8 cellular contexts compared by ENCODE assay signal in genomic region chr6:167141667-167142432, GRCh38. TPM values are rescaled to one million over a fixed set of nuclear protein-coding genes. Genes with fewer than 3 reads are reported as not detected.
A peak's percentile ranks its signal among the peaks of the same experiment; 100 is the strongest.
DNase-seq lines count a peak whose midpoint lies in the region; ATAC-seq lines count a peak whose summit lies in the region.

No MANE protein-coding gene starts in this region.

- intact Hi-C loops in Right ventricle myocardium inferior (cut with DNase I), result loop anchor here (2.0 kb wide), 1 partner anchor 141 kb away; no protein-coding TSS in a partner anchor
- intact Hi-C loops in cardiac septum (cut with DNase I), result loop anchor here (10.0 kb wide), 1 partner anchor 357 kb away; no protein-coding TSS in a partner anchor
- intact Hi-C loops in Right ventricle myocardium superior (cut with DNase I), result loop anchor here (5.0 kb wide), 1 partner anchor 365 kb away; no protein-coding TSS in a partner anchor

- H3K9me3 Mint-ChIP-seq in activated T-cell treated with anti-CD3 and anti-CD28 coated beads, Interleukin-2, amount 50 U/mL, for 4 hours, result no peaks in the 10 kb centered on the region

- peaks cover 2% of the 10 kb centered on the region for H3K36me3 Mint-ChIP-seq in activated T-cell treated with anti-CD3 and anti-CD28 coated beads, Interleukin-2, amount 50 U/mL, for 4 hours (ENCODE audit: insufficient read depth)

- DNase-seq in Right ventricle myocardium inferior (ENCODE audit: missing footprints) (peak; percentile 75), cardiac septum (ENCODE audit: low spot score) (no peak), NCI-H748 (lab: John Stamatoyannopoulos, UW; ENCODE audit: unreplicated experiment) (peak; percentile 64), Right ventricle myocardium superior (peak; percentile 68), retina (peak; percentile 70)
- DNase-seq in activated T-cell treated with anti-CD3 and anti-CD28 coated beads, Interleukin-2, amount 50 U/mL, for 4 hours, result peak; percentile 52

- peaks cover 33% of the 10 kb centered on the region for H3K4me1 Mint-ChIP-seq in activated T-cell treated with anti-CD3 and anti-CD28 coated beads, Interleukin-2, amount 50 U/mL, for 4 hours (ENCODE audit: low read depth)

- peak; percentile 74 for ATAC-seq in Right ventricle myocardium inferior
- ATAC-seq in HG02973 (IDR thresholded peaks at IDR 0.05; ENCODE audit: unreplicated experiment), result peak; percentile 57
- ATAC-seq in activated T-cell treated with anti-CD3 and anti-CD28 coated beads, Interleukin-2, amount 50 U/mL, for 4 hours, result peak; percentile 77 to 86
- ATAC-seq in Right ventricle myocardium superior (ENCODE audit: poor library complexity), result peak; percentile 95
- ATAC-seq in GM18861 (IDR thresholded peaks at IDR 0.05; ENCODE audit: unreplicated experiment), result no peak

- H3K27me3 Mint-ChIP-seq in activated T-cell treated with anti-CD3 and anti-CD28 coated beads, Interleukin-2, amount 50 U/mL, for 4 hours (ENCODE audit: low read depth), result peaks cover 6% of the 10 kb centered on the region

- H3K4me3 Mint-ChIP-seq in activated T-cell treated with anti-CD3 and anti-CD28 coated beads, Interleukin-2, amount 50 U/mL, for 4 hours, result no peak overlapping the region

RNA-seq across cellular contexts. Expression of gene GPR31, which starts 15.9 kb away (rescaled TPM):
- total RNA-seq in Right ventricle myocardium inferior (not detected), cardiac septum (not detected), Right ventricle myocardium superior (not detected)
- total RNA-seq in activated T-cell treated with anti-CD3 and anti-CD28 coated beads, Interleukin-2, amount 50 U/mL, for 4 hours, result not detected

RNA-seq across cellular contexts. Expression of gene CCR6, which starts 19.0 kb away (rescaled TPM):
- not detected for total RNA-seq in Right ventricle myocardium inferior
- total RNA-seq in cardiac septum, result not detected
- 1 to 10 TPM; 1.7 to 8.8 (median 5.1) TPM for total RNA-seq in activated T-cell treated with anti-CD3 and anti-CD28 coated beads, Interleukin-2, amount 50 U/mL, for 4 hours
- total RNA-seq in Right ventricle myocardium superior, result not detected
